Comparison of ENCODE assay signal across 40 cellular contexts in genomic region chr11:7501894-7502293, GRCh38. TPM values are rescaled to one million over a fixed set of nuclear protein-coding genes. Genes with fewer than 3 reads are reported as not detected.
A peak's percentile ranks its signal among the peaks of the same experiment; 100 is the strongest.
DNase-seq lines count a peak whose midpoint lies in the region; ATAC-seq and TF ChIP-seq lines count a peak whose summit lies in the region.
"Had no signal": no experiment of that assay in that cellular context is flagged by ENCODE, and none has a peak within 500 bp of the region (broad histone marks: within the 10 kb centered on the region; RNA-seq: fewer than 3 reads in every experiment).

No MANE protein-coding gene starts in this region.

- TF ChIP-seq CTCF in WERI-Rb-1 (IDR thresholded peaks at IDR 0.05; ENCODE audit: low read depth, low read length), result no peak

- no peak overlapping the region for H3K4me3 ChIP-seq in WERI-Rb-1 (ENCODE audit: low read depth, low read length)
- H3K4me3 ChIP-seq: gastroesophageal sphincter, lower lobe of right lung, PC-9, right lobe of liver, spleen, thoracic aorta had no signal

- intact Hi-C loops in cardiac septum (cut with DNase I), result no loop called here

- no peaks in the 10 kb centered on the region for H3K36me3 ChIP-seq in WERI-Rb-1
- H3K36me3 ChIP-seq: lower lobe of right lung, right lobe of liver, spleen, thoracic aorta had no signal

- ATAC-seq in GM19043 (IDR thresholded peaks at IDR 0.05; ENCODE audit: low read depth, unreplicated experiment) (peak; percentile 47), GM21786 (IDR thresholded peaks at IDR 0.05; ENCODE audit: unreplicated experiment) (peak; percentile 52), HG03159 (IDR thresholded peaks at IDR 0.05; ENCODE audit: unreplicated experiment) (peak; percentile 57), HG02852 (IDR thresholded peaks at IDR 0.05; ENCODE audit: unreplicated experiment) (no peak)
- ATAC-seq: naive thymus-derived CD8-positive, alpha-beta T cell; stimulated activated naive CD8-positive, alpha-beta T cell treated with anti-CD3 and anti-CD28 coated beads, Interleukin-15, amount 100 ng/mL, for 72 hours had no signal

- no peaks in the 10 kb centered on the region for H3K9me3 ChIP-seq in WERI-Rb-1 (ENCODE audit: severe bottlenecking)
- H3K9me3 ChIP-seq: Caco-2, gastroesophageal sphincter, lower lobe of right lung, right lobe of liver, SK-N-SH, spleen, thoracic aorta had no signal

- H3K27me3 ChIP-seq in WERI-Rb-1 (ENCODE audit: insufficient read depth, low read depth, severe bottlenecking), result peaks cover 40% of the 10 kb centered on the region
- H3K27me3 ChIP-seq: gastroesophageal sphincter, right lobe of liver had no signal

- DNase-seq in DMS79 treated with DMSO at 0.1 percent for 48 hours (lab: John Stamatoyannopoulos, UW) (peak; percentile 26), cardiac septum (ENCODE audit: low spot score) (no peak), putamen (ENCODE audit: low spot score) (no peak), WERI-Rb-1 (no peak)
- DNase-seq: 8988T; activated B cell treated with CpG ODN at 0.5 μM for 24 hours; activated CD4-positive, alpha-beta T cell treated with anti-CD3 and anti-CD28 coated beads, Interleukin-2, amount 10 ng/mL, durations not matched to agents 7 days and 5 days; activated gamma-delta T cell; activated naive CD8-positive, alpha-beta T cell treated with anti-CD3 and anti-CD28 coated beads for 36 hours; activated T-cell treated with anti-CD3 and anti-CD28 coated beads, Interleukin-2, amount 50 U/mL, for 24 hours; aorta; Caco-2; GF-D8; GOT3; KBM-7; lower lobe of right lung; naive thymus-derived CD8-positive, alpha-beta T cell; NCI-H1092 treated with DMSO at 0.1 percent for 48 hours; NCI-H1694 treated with DMSO at 0.1 percent for 48 hours; NCI-H2171 treated with DMSO at 0.1 percent for 48 hours; NCI-H526; nucleus accumbens; PC-9; right lobe of liver; SK-N-SH; spleen; stimulated activated CD8-positive, alpha-beta memory T cell treated with anti-CD3 and anti-CD28 coated beads, Interleukin-4, amount 100 ng/mL, for 48 hours; stimulated activated naive CD8-positive, alpha-beta T cell treated with anti-CD3 and anti-CD28 coated beads, Interleukin-15, amount 100 ng/mL, for 72 hours had no signal

- no peak overlapping the region for H3K27ac ChIP-seq in WERI-Rb-1
- H3K27ac ChIP-seq: C4-2B, gastroesophageal sphincter, lower lobe of right lung, PC-9, right lobe of liver, spleen, thoracic aorta had no signal

RNA-seq across cellular contexts. Expression of gene PPFIBP2, which starts 11.9 kb away (rescaled TPM):
- 14.9 TPM for total RNA-seq in cardiac septum

RNA-seq across cellular contexts. Expression of gene OLFML1, which starts 16.6 kb away (rescaled TPM):
- total RNA-seq in cardiac septum, result 5.3 TPM
- total RNA-seq: activated B cell treated with CpG ODN at 0.5 μM for 24 hours; activated CD4-positive, alpha-beta T cell treated with anti-CD3 and anti-CD28 coated beads, Interleukin-2, amount 10 ng/mL, durations not matched to agents 7 days and 5 days; activated naive CD8-positive, alpha-beta T cell treated with anti-CD3 and anti-CD28 coated beads for 36 hours; bronchial epithelial cell; endothelial cell of umbilical vein; mononuclear cell; naive thymus-derived CD8-positive, alpha-beta T cell; PC-9; progenitor cell of endocrine pancreas; T-helper 1 cell treated with Interleukin-12 subunit alpha and Interleukin-12 subunit beta and Interleukin-4 antibody, amounts not matched to agents 30 ng/mL and 1 ng/mL, for 36 hours had no signal
